Comparison of ENCODE assay signal across 7 cellular contexts in the genomic region with DNA sequence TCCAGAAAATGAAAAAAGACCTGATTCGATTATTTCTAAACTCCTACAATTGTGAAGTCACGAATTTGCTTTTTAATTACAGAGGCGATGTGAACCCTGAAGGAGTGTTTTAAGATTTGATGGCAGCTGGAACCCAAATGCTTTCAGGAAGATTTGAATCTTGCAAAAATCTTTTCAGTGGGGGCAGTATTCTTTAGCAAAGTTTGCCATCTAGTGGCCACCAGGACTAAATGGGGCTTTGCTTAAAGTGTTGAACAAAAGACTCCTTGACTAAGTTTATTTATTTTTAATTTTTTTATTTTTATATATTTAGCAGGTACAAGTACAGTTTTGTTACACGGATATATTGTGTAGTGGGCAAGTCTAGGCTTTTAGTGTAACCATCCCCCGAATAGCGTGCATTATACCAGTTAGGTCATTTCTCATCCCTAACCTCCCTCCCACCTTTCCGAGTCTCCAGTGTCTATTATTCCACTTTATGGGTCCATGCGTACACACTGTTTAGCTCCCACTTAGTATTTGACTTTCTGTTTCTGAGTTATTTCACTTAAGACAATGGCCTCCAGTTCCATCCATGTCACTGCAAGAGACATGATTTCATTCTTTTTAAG.
A peak's percentile ranks its signal among the peaks of the same experiment; 100 is the strongest.
DNase-seq lines count a peak whose midpoint lies in the region; ATAC-seq and TF ChIP-seq lines count a peak whose summit lies in the region.

No MANE protein-coding gene starts in this region.

- ATAC-seq in HG03108 (IDR thresholded peaks at IDR 0.05; ENCODE audit: unreplicated experiment), result no peak

- DNase-seq in GM10266 (ENCODE audit: extremely low spot score) (peak; percentile 18), LoVo (ENCODE audit: low spot score) (peak; percentile 47), brain microvascular endothelial cell (peak; percentile 23), ecto neural progenitor cell (ENCODE audit: low spot score) (no peak)
- DNase-seq in stimulated activated CD4-positive, alpha-beta T cell treated with anti-CD3 and anti-CD28 coated beads, Interleukin-1b, Interleukin-23, amount 100 ng/mL, for 48 hours, result no peak

- H3K9ac ChIP-seq in liver (ENCODE audit: low read depth in 1 of 2, low read length in 2 of 2), result no peak overlapping the region

- H3K27me3 ChIP-seq in brain microvascular endothelial cell (replicated peaks) (no peaks in the 10 kb centered on the region), liver (ENCODE audit: control insufficient read depth in 4 of 4, insufficient read depth in 4 of 4, low read length in 3 of 4) (no peaks in the 10 kb centered on the region)

- H3K27ac ChIP-seq in brain microvascular endothelial cell (no peak overlapping the region), liver (ENCODE audit: low read depth in 1 of 2, low read length in 2 of 2) (no peak overlapping the region)

- in situ Hi-C loops in brain microvascular endothelial cell (cut with HindIII; ENCODE audit: low pct_ligation_motif_present, low sequenced_read_pairs), result no loop called here

- no peak overlapping the region for H3K4me3 ChIP-seq in brain microvascular endothelial cell (ENCODE audit: low read depth, low read length)
- H3K4me3 ChIP-seq in liver (ENCODE audit: low read depth in 1 of 3, low read length in 3 of 3), result no peak overlapping the region

- TF ChIP-seq RAD21 in liver (IDR thresholded peaks at IDR 0.05), result peak; percentile 82 to 83

- 51% methylated on average over 8 of the region's 8 CpGs for WGBS in liver

- H3K36me3 ChIP-seq in brain microvascular endothelial cell (replicated peaks) (no peaks in the 10 kb centered on the region), liver (ENCODE audit: control insufficient read depth in 4 of 4, insufficient read depth in 3 of 4, low read depth in 1 of 4, low read length in 3 of 4) (no peaks in the 10 kb centered on the region)

- H3K4me1 ChIP-seq in liver (ENCODE audit: control insufficient read depth in 4 of 4, insufficient read depth in 4 of 4, low read length in 3 of 4), result peaks cover 0 to 2% (median 0%) of the 10 kb centered on the region in 4 donors

- no peaks in the 10 kb centered on the region for H3K9me3 ChIP-seq in liver (ENCODE audit: control insufficient read depth in 4 of 4, low read length in 3 of 4)

- TF ChIP-seq CTCF in GM10266 (IDR thresholded peaks at IDR 0.05; ENCODE audit: control insufficient read depth, insufficient read depth, low read depth, missing control alignments), result peak; percentile 53
- TF ChIP-seq CTCF in brain microvascular endothelial cell (IDR thresholded peaks at IDR 0.05; ENCODE audit: low read depth, low read length, missing control alignments), result peak; percentile 72
- peak; percentile 52 for TF ChIP-seq CTCF in liver (IDR thresholded peaks at IDR 0.05; ENCODE audit: low read depth, low read length, missing input control)

TF ChIP-seq in liver, 16 proteins besides CTCF, POLR2A, EP300 and RAD21:
- no peak for TF ChIP-seq FOXA2 (IDR thresholded peaks at IDR 0.05)
- TF ChIP-seq YY1 (IDR thresholded peaks at IDR 0.05), result no peak
- TF ChIP-seq, protein P1, sequence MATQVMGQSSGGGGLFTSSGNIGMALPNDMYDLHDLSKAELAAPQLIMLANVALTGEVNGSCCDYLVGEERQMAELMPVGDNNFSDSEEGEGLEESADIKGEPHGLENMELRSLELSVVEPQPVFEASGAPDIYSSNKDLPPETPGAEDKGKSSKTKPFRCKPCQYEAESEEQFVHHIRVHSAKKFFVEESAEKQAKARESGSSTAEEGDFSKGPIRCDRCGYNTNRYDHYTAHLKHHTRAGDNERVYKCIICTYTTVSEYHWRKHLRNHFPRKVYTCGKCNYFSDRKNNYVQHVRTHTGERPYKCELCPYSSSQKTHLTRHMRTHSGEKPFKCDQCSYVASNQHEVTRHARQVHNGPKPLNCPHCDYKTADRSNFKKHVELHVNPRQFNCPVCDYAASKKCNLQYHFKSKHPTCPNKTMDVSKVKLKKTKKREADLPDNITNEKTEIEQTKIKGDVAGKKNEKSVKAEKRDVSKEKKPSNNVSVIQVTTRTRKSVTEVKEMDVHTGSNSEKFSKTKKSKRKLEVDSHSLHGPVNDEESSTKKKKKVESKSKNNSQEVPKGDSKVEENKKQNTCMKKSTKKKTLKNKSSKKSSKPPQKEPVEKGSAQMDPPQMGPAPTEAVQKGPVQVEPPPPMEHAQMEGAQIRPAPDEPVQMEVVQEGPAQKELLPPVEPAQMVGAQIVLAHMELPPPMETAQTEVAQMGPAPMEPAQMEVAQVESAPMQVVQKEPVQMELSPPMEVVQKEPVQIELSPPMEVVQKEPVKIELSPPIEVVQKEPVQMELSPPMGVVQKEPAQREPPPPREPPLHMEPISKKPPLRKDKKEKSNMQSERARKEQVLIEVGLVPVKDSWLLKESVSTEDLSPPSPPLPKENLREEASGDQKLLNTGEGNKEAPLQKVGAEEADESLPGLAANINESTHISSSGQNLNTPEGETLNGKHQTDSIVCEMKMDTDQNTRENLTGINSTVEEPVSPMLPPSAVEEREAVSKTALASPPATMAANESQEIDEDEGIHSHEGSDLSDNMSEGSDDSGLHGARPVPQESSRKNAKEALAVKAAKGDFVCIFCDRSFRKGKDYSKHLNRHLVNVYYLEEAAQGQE (IDR thresholded peaks at IDR 0.05), result no peak
- TF ChIP-seq, protein P2, sequence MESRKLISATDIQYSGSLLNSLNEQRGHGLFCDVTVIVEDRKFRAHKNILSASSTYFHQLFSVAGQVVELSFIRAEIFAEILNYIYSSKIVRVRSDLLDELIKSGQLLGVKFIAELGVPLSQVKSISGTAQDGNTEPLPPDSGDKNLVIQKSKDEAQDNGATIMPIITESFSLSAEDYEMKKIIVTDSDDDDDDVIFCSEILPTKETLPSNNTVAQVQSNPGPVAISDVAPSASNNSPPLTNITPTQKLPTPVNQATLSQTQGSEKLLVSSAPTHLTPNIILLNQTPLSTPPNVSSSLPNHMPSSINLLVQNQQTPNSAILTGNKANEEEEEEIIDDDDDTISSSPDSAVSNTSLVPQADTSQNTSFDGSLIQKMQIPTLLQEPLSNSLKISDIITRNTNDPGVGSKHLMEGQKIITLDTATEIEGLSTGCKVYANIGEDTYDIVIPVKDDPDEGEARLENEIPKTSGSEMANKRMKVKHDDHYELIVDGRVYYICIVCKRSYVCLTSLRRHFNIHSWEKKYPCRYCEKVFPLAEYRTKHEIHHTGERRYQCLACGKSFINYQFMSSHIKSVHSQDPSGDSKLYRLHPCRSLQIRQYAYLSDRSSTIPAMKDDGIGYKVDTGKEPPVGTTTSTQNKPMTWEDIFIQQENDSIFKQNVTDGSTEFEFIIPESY (IDR thresholded peaks at IDR 0.05), result no peak
- no peak for TF ChIP-seq GABPA (IDR thresholded peaks at IDR 0.05 in 1 of 2, conservative IDR thresholded peaks at IDR 0.05 in 1 of 2)
- TF ChIP-seq, protein P3, sequence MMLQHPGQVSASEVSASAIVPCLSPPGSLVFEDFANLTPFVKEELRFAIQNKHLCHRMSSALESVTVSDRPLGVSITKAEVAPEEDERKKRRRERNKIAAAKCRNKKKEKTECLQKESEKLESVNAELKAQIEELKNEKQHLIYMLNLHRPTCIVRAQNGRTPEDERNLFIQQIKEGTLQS (IDR thresholded peaks at IDR 0.05), result no peak
- TF ChIP-seq NR2F2 (IDR thresholded peaks at IDR 0.05), result no peak
- TF ChIP-seq HNF4A (conservative IDR thresholded peaks at IDR 0.05), result no peak
- no peak for TF ChIP-seq JUND (IDR thresholded peaks at IDR 0.05)
- TF ChIP-seq TAF1 (conservative IDR thresholded peaks at IDR 0.05), result no peak
- TF ChIP-seq, protein P4, sequence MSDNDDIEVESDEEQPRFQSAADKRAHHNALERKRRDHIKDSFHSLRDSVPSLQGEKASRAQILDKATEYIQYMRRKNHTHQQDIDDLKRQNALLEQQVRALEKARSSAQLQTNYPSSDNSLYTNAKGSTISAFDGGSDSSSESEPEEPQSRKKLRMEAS (IDR thresholded peaks at IDR 0.05), result no peak
- TF ChIP-seq FOXA1 (IDR thresholded peaks at IDR 0.05), result no peak
- TF ChIP-seq HNF4G (IDR thresholded peaks at IDR 0.05), result no peak
- no peak for TF ChIP-seq SP1 (IDR thresholded peaks at IDR 0.05)
- no peak for TF ChIP-seq EGR1 (IDR thresholded peaks at IDR 0.05; ENCODE audit: low read depth in 2 of 2)
- no peak for TF ChIP-seq RXRA (IDR thresholded peaks at IDR 0.05)

Comparison
In these comparisons a context has a peak if more than half of its experiments do, and no peak if none do; other contexts are left out.
1. DNase-seq: peak in GM10266 (single experiment), LoVo (single experiment) and brain microvascular endothelial cell (single experiment); none in ecto neural progenitor cell (single experiment) and stimulated activated CD4-positive, alpha-beta T cell treated with anti-CD3 and anti-CD28 coated beads, Interleukin-1b, Interleukin-23, amount 100 ng/mL, for 48 hours (single experiment).
2. Peak in every context shown above with its lines, with median percentiles within 50 percentile points of each other: CTCF ChIP-seq.